In the genomic region with DNA sequence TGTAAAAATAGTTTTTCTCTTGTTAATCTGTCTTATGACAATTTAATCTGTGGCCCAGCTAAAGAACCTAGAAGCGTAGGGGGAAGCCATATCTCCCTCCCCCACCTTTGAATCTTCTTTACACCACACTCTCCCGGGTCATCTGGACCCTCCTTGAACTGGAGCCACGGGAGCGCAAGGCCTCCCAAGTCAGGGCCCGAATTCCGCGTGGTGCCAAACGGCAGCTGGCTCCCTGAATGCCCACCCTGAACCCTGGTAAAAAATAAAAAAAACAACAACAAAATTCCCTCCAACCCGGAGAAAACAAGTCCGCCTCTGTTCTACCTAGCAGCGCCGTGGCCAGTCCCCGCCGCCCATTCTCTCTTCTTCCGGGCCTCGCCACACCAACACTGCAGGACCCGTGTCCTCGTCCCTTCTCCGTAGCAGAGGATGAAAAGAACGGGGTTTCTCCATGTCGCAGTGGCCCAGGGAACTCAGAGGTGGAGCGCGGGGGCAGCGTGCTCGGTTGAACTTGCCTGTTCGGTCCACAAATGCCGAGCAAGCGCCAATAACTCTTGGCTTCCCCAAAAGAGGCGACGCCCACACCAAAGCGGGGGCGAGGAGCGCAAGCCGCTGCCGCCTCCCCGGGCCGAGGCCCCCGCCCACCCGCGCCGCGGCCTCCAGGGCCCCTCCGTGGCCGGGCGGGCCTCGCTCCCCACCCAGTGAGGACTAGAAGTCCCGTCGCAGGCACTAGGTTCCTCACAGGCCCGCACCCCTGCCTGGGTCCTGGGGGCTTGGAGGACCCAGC, we compare ENCODE assay signal across 8 cellular contexts. TPM values are rescaled to one million over a fixed set of nuclear protein-coding genes. Genes with fewer than 3 reads are reported as not detected.
DNase-seq lines count a peak whose midpoint lies in the region; ATAC-seq and TF ChIP-seq lines count a peak whose summit lies in the region.

No MANE protein-coding gene starts in this region.

- H3K27ac ChIP-seq in SU-DHL-6 (ENCODE audit: low read depth, low read length): no peak overlapping the region
- H3K27ac ChIP-seq in adrenal gland: peak overlapping the region in 4 of 5 donors; percentile 95 to 97 (median 96)
- peak overlapping the region; percentile 98 for H3K27ac ChIP-seq in left ventricle myocardium inferior (replicated peaks)
- peak overlapping the region; percentile 93 for H3K27ac ChIP-seq in psoas muscle

- no peaks in the 10 kb centered on the region for H4K20me1 ChIP-seq in SU-DHL-6 (ENCODE audit: low read depth, low read length)

- no peak for TF ChIP-seq CTCF in SU-DHL-6 (IDR thresholded peaks at IDR 0.05; ENCODE audit: insufficient read depth, low read length, poor library complexity, severe bottlenecking)
- TF ChIP-seq CTCF in adrenal gland (IDR thresholded peaks at IDR 0.05): no peak
- TF ChIP-seq CTCF in left ventricle myocardium inferior (IDR thresholded peaks at IDR 0.05; ENCODE audit: borderline replicate concordance): no peak
- TF ChIP-seq CTCF in psoas muscle (IDR thresholded peaks at IDR 0.05): no peak

- H3K4me2 ChIP-seq in SU-DHL-6 (ENCODE audit: low read depth, low read length, poor library complexity, severe bottlenecking): peak overlapping the region; percentile 37

- H2AFZ ChIP-seq in SU-DHL-6 (ENCODE audit: low read depth, low read length, severe bottlenecking): no peak overlapping the region

- DNase-seq in EH (ENCODE audit: low read depth) (peak; percentile 65), HuH-7.5 (ENCODE audit: low spot score) (peak; percentile 64), adrenal gland (peak; percentile 63 to 80 (median 69)), left ventricle myocardium inferior (peak; percentile 74), psoas muscle (peak; percentile 77 to 81), NCI-H187 (lab: John Stamatoyannopoulos, UW) (no peak)

- H3K9me3 ChIP-seq in SU-DHL-6 (ENCODE audit: insufficient read depth, low read length) (peaks cover 4% of the 10 kb centered on the region; the same call in 1 of the 2 replicates), adrenal gland (replicated peaks in 1 of 3) (no peaks in the 10 kb centered on the region), left ventricle myocardium inferior (replicated peaks) (peaks cover 4% of the 10 kb centered on the region), psoas muscle (no peaks in the 10 kb centered on the region)

- H3K27me3 ChIP-seq in SU-DHL-6 (ENCODE audit: low read length): no peaks in the 10 kb centered on the region
- H3K27me3 ChIP-seq in adrenal gland: no peaks in the 10 kb centered on the region
- no peaks in the 10 kb centered on the region for H3K27me3 ChIP-seq in left ventricle myocardium inferior (ENCODE audit: low read depth)
- no peaks in the 10 kb centered on the region for H3K27me3 ChIP-seq in psoas muscle (ENCODE audit: insufficient read depth in 3 of 3, low read length in 2 of 3)

- no peaks in the 10 kb centered on the region for H3K9me2 ChIP-seq in SU-DHL-6 (replicated peaks; ENCODE audit: insufficient read depth, low read length)

- H3K9ac ChIP-seq in SU-DHL-6 (ENCODE audit: low read length): no peak overlapping the region

- peaks cover 22 to 40% of the 10 kb centered on the region in 2 donors for H3K4me1 ChIP-seq in adrenal gland (replicated peaks in 1 of 2)
- peaks cover 58% of the 10 kb centered on the region for H3K4me1 ChIP-seq in left ventricle myocardium inferior
- H3K4me1 ChIP-seq in psoas muscle: peaks cover 21% of the 10 kb centered on the region

- 0 to 1% (median 0%) methylated on average over 13 to 49 of the region's 49 CpGs for WGBS in adrenal gland, 4 donors
- 1% methylated on average over 33 to 49 of the region's 49 CpGs for WGBS in psoas muscle, 3 donors

- H3K79me2 ChIP-seq in SU-DHL-6 (ENCODE audit: insufficient read depth, low read length): no peaks in the 10 kb centered on the region

- TF ChIP-seq POLR2A in adrenal gland (IDR thresholded peaks at IDR 0.05): peak in 1 of 2 donors; percentile 55

- H3F3A ChIP-seq in SU-DHL-6 (ENCODE audit: insufficient read depth): no peaks in the 10 kb centered on the region

- H3K4me3 ChIP-seq in SU-DHL-6 (ENCODE audit: insufficient read depth, low read length, poor library complexity, severe bottlenecking): no peak overlapping the region
- peak overlapping the region; percentile 7 to 100 (median 74) for H3K4me3 ChIP-seq in adrenal gland
- H3K4me3 ChIP-seq in left ventricle myocardium inferior: peak overlapping the region; percentile 88
- H3K4me3 ChIP-seq in psoas muscle: peak overlapping the region; percentile 78

- ATAC-seq in GM21619 (IDR thresholded peaks at IDR 0.05; ENCODE audit: unreplicated experiment) (peak; percentile 68), psoas muscle (peak; percentile 59 to 72 (median 66))

- intact Hi-C loops in adrenal gland (cut with DNase I) (loop anchor here in 1 of 2 donors (10.0 kb wide), 1 partner anchor 163 kb away; the partner anchor contains the start of gene RP9), left ventricle myocardium inferior (cut with micrococcal nuclease) (loop anchor here (10.0 kb wide), 2 partner anchors 47 to 103 kb away; partner anchors contain the start of gene KBTBD2), psoas muscle (cut with DNase I) (loop anchor here (2.0 to 10.0 kb wide), 5 partner anchors 50 to 163 kb away; partner anchors contain the start of genes KBTBD2 (in 1 of the 2), NT5C3A (in 1 of the 2) and RP9 (in 1 of the 2))

- no peaks in the 10 kb centered on the region for H3K36me3 ChIP-seq in SU-DHL-6 (ENCODE audit: low read length)
- no peaks in the 10 kb centered on the region for H3K36me3 ChIP-seq in adrenal gland (replicated peaks in 1 of 2)
- no peaks in the 10 kb centered on the region for H3K36me3 ChIP-seq in left ventricle myocardium inferior
- H3K36me3 ChIP-seq in psoas muscle (ENCODE audit: insufficient read depth in 1 of 2, low read depth in 1 of 2): no peaks in the 10 kb centered on the region

RNA-seq across cellular contexts. Expression of gene FKBP9, which starts 15.1 kb away (rescaled TPM):
- 100 to 1,000 TPM in 7 of 8 donors, 10 to 100 TPM in 1; 74.8 to 299 (median 165) TPM for total RNA-seq in adrenal gland
- polyA plus RNA-seq in adrenal gland: 10 to 100 TPM; 26.8 to 41.5 (median 39.8) TPM
- 112 TPM for total RNA-seq in left ventricle myocardium inferior
- total RNA-seq in psoas muscle: 10 to 100 TPM; 23.2 to 42.6 (median 33.8) TPM
- 10 to 100 TPM; 10.6 to 22.1 (median 15.1) TPM for polyA plus RNA-seq in psoas muscle

RNA-seq across cellular contexts. Expression of gene KBTBD2, which starts 50.6 kb away (rescaled TPM):
- total RNA-seq in adrenal gland (10 to 100 TPM; 17.9 to 32.5 (median 25.8) TPM), left ventricle myocardium inferior (25.3 TPM), psoas muscle (10 to 100 TPM; 27.7 to 65.6 (median 40.4) TPM)
- polyA plus RNA-seq in adrenal gland (10 to 100 TPM; 16.0 to 29.6 (median 20.2) TPM), psoas muscle (10 to 100 TPM; 25.6 to 69.6 (median 32.4) TPM)

Comparison
In these comparisons a context has a peak if more than half of its experiments do, and no peak if none do; other contexts are left out.
1. DNase-seq: peak in EH (single experiment), HuH-7.5 (single experiment), adrenal gland (7 of 7), left ventricle myocardium inferior (single experiment) and psoas muscle (2 of 2); none in NCI-H187 (0 of 2).